Comparison of ENCODE assay signal across 8 cellular contexts in the genomic region with DNA sequence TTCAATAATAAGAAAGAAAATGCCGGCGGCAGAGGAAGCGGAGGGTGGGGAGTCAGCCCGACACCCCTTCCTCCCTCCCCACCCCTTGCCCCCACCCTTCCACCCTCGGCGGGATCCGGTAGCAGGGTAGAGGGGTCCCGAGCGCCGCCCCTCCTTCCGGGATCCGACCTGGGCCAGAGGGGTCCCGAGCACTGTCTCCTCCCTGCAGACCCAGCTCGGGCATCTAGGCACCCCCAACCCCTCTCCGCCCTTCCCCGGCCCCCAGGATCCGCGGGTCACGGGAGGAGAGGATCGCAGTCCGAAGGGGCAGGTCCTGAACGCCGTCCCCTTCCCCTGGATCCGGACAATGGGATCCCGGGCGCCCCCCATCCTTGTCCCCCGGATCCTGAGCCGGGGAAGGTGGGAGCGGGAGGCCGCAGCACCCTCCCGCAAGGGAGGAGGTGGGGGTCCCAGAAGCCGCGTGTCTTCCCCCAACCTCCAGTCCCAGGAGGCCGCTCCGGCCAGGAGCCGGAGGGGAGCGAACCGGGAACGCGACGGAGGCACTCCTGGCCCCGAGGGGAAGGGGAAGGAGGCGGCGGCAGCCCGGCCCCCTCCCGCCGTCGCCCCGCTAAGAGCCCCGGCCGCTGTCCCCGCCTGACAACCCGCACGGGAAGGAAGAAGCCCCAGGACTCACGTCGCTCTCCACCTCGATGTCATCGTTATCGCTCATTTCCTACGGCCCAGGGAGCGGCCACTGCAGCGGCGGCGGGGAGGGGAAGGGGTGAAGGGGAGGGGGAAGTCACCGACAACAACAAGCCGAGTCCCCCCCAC. TPM values are rescaled to one million over a fixed set of nuclear protein-coding genes. Genes with fewer than 3 reads are reported as not detected.
DNase-seq lines count a peak whose midpoint lies in the region; ATAC-seq, FAIRE-seq and TF ChIP-seq lines count a peak whose summit lies in the region.

No MANE protein-coding gene starts in this region.

- H3K9ac ChIP-seq in endothelial cell of umbilical vein (replicated peaks; ENCODE audit: extremely low read depth, insufficient read depth, low read length), result peak overlapping the region; percentile 94
- H3K9ac ChIP-seq in subcutaneous abdominal adipose tissue (ENCODE audit: low read length in 5 of 5), result peak overlapping the region; percentile 16 to 96 (median 94)

- intact Hi-C loops in endothelial cell of umbilical vein (cut with micrococcal nuclease), result loop anchor here (1.0 to 5.0 kb wide), 4 partner anchors 27 to 310 kb away; a partner anchor contains a TSS
- intact Hi-C loops in natural killer cell (cut with micrococcal nuclease), result loop anchor here (1.0 to 5.0 kb wide), 2 partner anchors 115 to 190 kb away; a partner anchor contains a TSS

- H2AFZ ChIP-seq in endothelial cell of umbilical vein (ENCODE audit: low read depth, low read length), result peak overlapping the region; percentile 4

- H3K4me1 ChIP-seq in endothelial cell of umbilical vein (ENCODE audit: control insufficient read depth, extremely low read depth, insufficient read depth, low read length), result peaks cover 35% of the 10 kb centered on the region
- peaks cover 16 to 45% (median 41%) of the 10 kb centered on the region in 5 donors for H3K4me1 ChIP-seq in subcutaneous abdominal adipose tissue (ENCODE audit: control insufficient read depth in 5 of 5, insufficient read depth in 5 of 5, low read length in 5 of 5)

- H3K79me2 ChIP-seq in endothelial cell of umbilical vein (ENCODE audit: control insufficient read depth, insufficient read depth, low read length), result peaks cover 45% of the 10 kb centered on the region

- TF ChIP-seq CTCF in HL-60 (IDR thresholded peaks at IDR 0.05; ENCODE audit: insufficient read depth, low read length), result no peak
- TF ChIP-seq CTCF in endothelial cell of umbilical vein (IDR thresholded peaks at IDR 0.05; ENCODE audit: extremely low read depth in 1 of 2, insufficient read depth in 1 of 2, low read depth in 1 of 2, low read length in 2 of 2), result no peak
- TF ChIP-seq CTCF in natural killer cell (IDR thresholded peaks at IDR 0.05), result no peak

- H3K36me3 ChIP-seq in endothelial cell of umbilical vein (ENCODE audit: control insufficient read depth in 2 of 2, extremely low read depth in 1 of 2, insufficient read depth in 2 of 2, low read length in 2 of 2), result peaks cover 0 to 2% of the 10 kb centered on the region in 2 experiments
- H3K36me3 ChIP-seq in subcutaneous abdominal adipose tissue (ENCODE audit: control insufficient read depth in 5 of 5, insufficient read depth in 5 of 5, low read length in 5 of 5), result peaks cover 0 to under 1% (median 0%) of the 10 kb centered on the region in 5 donors

- POLR2A ChIA-PET in endothelial cell of umbilical vein (lab: Charles Lee), result interaction anchor here (0.5 to 0.6 kb wide), 4 partner anchors 19 to 1194 kb away, joined by 3 to 5 read pairs (median 3); no protein-coding TSS in a partner anchor

- FAIRE-seq in endothelial cell of umbilical vein (lab: Jason Lieb, UNC), result no peak

- TSS peak; percentile 19 for BruUV-seq in endothelial cell of umbilical vein (replicated peaks; lab: Mats Ljungman, UMichigan)

- no peaks in the 10 kb centered on the region for H3K9me3 Mint-ChIP-seq in natural killer cell

- H3K27me3 Mint-ChIP-seq in natural killer cell (ENCODE audit: low read depth in 2 of 2), result peaks cover 0 to 4% of the 10 kb centered on the region in 2 donors

- no peaks in the 10 kb centered on the region for H3K9me3 ChIP-seq in endothelial cell of umbilical vein (replicated peaks; ENCODE audit: control insufficient read depth, insufficient read depth, low read length)
- no peaks in the 10 kb centered on the region for H3K9me3 ChIP-seq in subcutaneous abdominal adipose tissue (ENCODE audit: control insufficient read depth in 5 of 5, low read length in 5 of 5)

- no peak for TF ChIP-seq POLR2A in endothelial cell of umbilical vein (IDR thresholded peaks at IDR 0.05; ENCODE audit: low read depth, low read length)

- no peaks in the 10 kb centered on the region for H3K36me3 Mint-ChIP-seq in natural killer cell

- H3K9me1 ChIP-seq in endothelial cell of umbilical vein (replicated peaks; ENCODE audit: control insufficient read depth, extremely low read depth, insufficient read depth, low read length), result no peaks in the 10 kb centered on the region

- no peaks in the 10 kb centered on the region for H3K27me3 ChIP-seq in HL-60 (ENCODE audit: insufficient read depth, poor library complexity, severe bottlenecking)
- no peaks in the 10 kb centered on the region for H3K27me3 ChIP-seq in endothelial cell of umbilical vein (ENCODE audit: control insufficient read depth in 2 of 2, insufficient read depth in 2 of 2, low read length in 2 of 2)
- H3K27me3 ChIP-seq in subcutaneous abdominal adipose tissue (ENCODE audit: control insufficient read depth in 5 of 5, insufficient read depth in 4 of 5, low read length in 5 of 5), result no peaks in the 10 kb centered on the region

- DNase-seq in HL-60 (ENCODE audit: low read depth in 1 of 2, low spot score in 1 of 2) (peak in 1 of 2 experiments; percentile 23), endothelial cell of umbilical vein (ENCODE audit: low read depth, low spot score) (no peak), natural killer cell (no peak), NCI-H187 treated with DMSO at 0.1 percent for 48 hours (lab: John Stamatoyannopoulos, UW) (no peak)
- peak; percentile 4 to 17 (median 4) for DNase-seq in activated CD8-positive, alpha-beta memory T cell treated with anti-CD3 and anti-CD28 coated beads for 48 hours (ENCODE audit: low read depth in 2 of 3, low spot score in 2 of 3)

- peaks cover 3% of the 10 kb centered on the region for H4K20me1 ChIP-seq in endothelial cell of umbilical vein (replicated peaks; ENCODE audit: control insufficient read depth, extremely low read depth, insufficient read depth, low read length)

- peak overlapping the region; percentile 89 for H3K27ac ChIP-seq in HL-60 (replicated peaks)
- peak overlapping the region; percentile 74 for H3K27ac ChIP-seq in endothelial cell of umbilical vein (ENCODE audit: insufficient read depth, low read depth, low read length)
- peak overlapping the region; percentile 86 for H3K27ac ChIP-seq in subcutaneous abdominal adipose tissue (ENCODE audit: low read depth, low read length)

- H3K4me3 ChIP-seq in HL-60 (replicated peaks; ENCODE audit: insufficient read depth, low read length) (peak overlapping the region; percentile 75), endothelial cell of umbilical vein (replicated peaks in 1 of 3; ENCODE audit: insufficient read depth in 1 of 3, low read depth in 1 of 3, low read length in 3 of 3) (peak overlapping the region; percentile 87 to 91 (median 91)), subcutaneous abdominal adipose tissue (ENCODE audit: low read depth in 1 of 5, low read length in 5 of 5) (peak overlapping the region; percentile 64 to 89 (median 85))

- dilution Hi-C loops in endothelial cell of umbilical vein (cut with MboI; ENCODE audit: extremely low pct_ligation_motif_present, low sequenced_read_pairs), result no loop called here

- H3K27ac Mint-ChIP-seq in natural killer cell, result peak overlapping the region; percentile 94 to 95

- peaks cover 44 to 55% of the 10 kb centered on the region in 2 donors for H3K4me1 Mint-ChIP-seq in natural killer cell

- H3K4me2 ChIP-seq in endothelial cell of umbilical vein (ENCODE audit: insufficient read depth, low read length), result peak overlapping the region; percentile 92

- peak; percentile 2 for ATAC-seq in GM18499 (IDR thresholded peaks at IDR 0.05; ENCODE audit: insufficient read depth, unreplicated experiment)
- no peak for ATAC-seq in natural killer cell
- no peak for ATAC-seq in GM18520 (IDR thresholded peaks at IDR 0.05; ENCODE audit: unreplicated experiment)

- CTCF ChIA-PET in endothelial cell of umbilical vein (lab: Charles Lee), result interaction anchor here (0.9 to 1.7 kb wide), 7 partner anchors 10 to 313 kb away, joined by 3 to 6 read pairs (median 4); a partner anchor contains a TSS

- H3K4me3 Mint-ChIP-seq in natural killer cell, result peak overlapping the region; percentile 96

TF ChIP-seq in endothelial cell of umbilical vein, 7 proteins besides CTCF, POLR2A, EP300 and RAD21:
- TF ChIP-seq FOS (IDR thresholded peaks at IDR 0.05; ENCODE audit: borderline replicate concordance, insufficient read depth, low read length) (no peak), EZH2 (IDR thresholded peaks at IDR 0.05; ENCODE audit: borderline replicate concordance, low read depth, low read length, severe bottlenecking) (no peak), GATA2 (IDR thresholded peaks at IDR 0.05; ENCODE audit: insufficient read depth, insufficient read length, low read depth, low read length) (no peak), POLR2AphosphoS5 (IDR thresholded peaks at IDR 0.05; ENCODE audit: insufficient read depth, low read depth, low read length) (no peak), JUN (IDR thresholded peaks at IDR 0.05; ENCODE audit: borderline replicate concordance, insufficient read depth, insufficient read length, low read depth) (no peak), MYC (IDR thresholded peaks at IDR 0.05; ENCODE audit: low read depth, low read length) (no peak)
- TF ChIP-seq, protein P1, sequence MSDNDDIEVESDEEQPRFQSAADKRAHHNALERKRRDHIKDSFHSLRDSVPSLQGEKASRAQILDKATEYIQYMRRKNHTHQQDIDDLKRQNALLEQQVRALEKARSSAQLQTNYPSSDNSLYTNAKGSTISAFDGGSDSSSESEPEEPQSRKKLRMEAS (IDR thresholded peaks at IDR 0.05; ENCODE audit: insufficient read depth, insufficient read length), result no peak
TF ChIP-seq in endothelial cell of umbilical vein: peak in this region for 0.

RNA-seq across cellular contexts. Expression of a gene that starts 0.5 kb away (rescaled TPM):
- total RNA-seq in endothelial cell of umbilical vein (79.5 and 84.6 TPM in 2 replicates), natural killer cell (100 to 1,000 TPM; 162 to 208 (median 191) TPM)
- polyA plus RNA-seq in endothelial cell of umbilical vein, result 57.1 and 70.1 TPM in 2 replicates
- 61.0 and 63.8 TPM in 2 replicates for polyA plus RNA-seq in endothelial cell of umbilical vein (2011; cell fraction: cytosol; rRNA removed)
- polyA plus RNA-seq in endothelial cell of umbilical vein (2011; cell fraction: nucleus; rRNA removed), result 55.7 and 56.7 TPM in 2 replicates
- polyA plus RNA-seq in endothelial cell of umbilical vein (2012), result 44.9 and 51.4 TPM in 2 replicates
- polyA minus RNA-seq in endothelial cell of umbilical vein, result 57.9 and 82.4 TPM in 2 replicates
- polyA minus RNA-seq in endothelial cell of umbilical vein (2011; cell fraction: cytosol; rRNA and poly(A)+ RNA removed), result 23.1 TPM
- polyA minus RNA-seq in endothelial cell of umbilical vein (2011; cell fraction: nucleus; rRNA and poly(A)+ RNA removed), result 53.7 and 61.6 TPM in 2 replicates

Comparison
In these comparisons a context has a peak if more than half of its experiments do, and no peak if none do; other contexts are left out.
1. DNase-seq: peak in activated CD8-positive, alpha-beta memory T cell treated with anti-CD3 and anti-CD28 coated beads for 48 hours (3 of 3); none in endothelial cell of umbilical vein (single experiment), natural killer cell (single experiment) and NCI-H187 treated with DMSO at 0.1 percent for 48 hours (single experiment).
2. Peak in every context shown above with its lines, with median percentiles within 50 percentile points of each other: H3K27ac ChIP-seq and H3K4me3 ChIP-seq.